ENCODE assay signal across 9 cellular contexts in the genomic region with DNA sequence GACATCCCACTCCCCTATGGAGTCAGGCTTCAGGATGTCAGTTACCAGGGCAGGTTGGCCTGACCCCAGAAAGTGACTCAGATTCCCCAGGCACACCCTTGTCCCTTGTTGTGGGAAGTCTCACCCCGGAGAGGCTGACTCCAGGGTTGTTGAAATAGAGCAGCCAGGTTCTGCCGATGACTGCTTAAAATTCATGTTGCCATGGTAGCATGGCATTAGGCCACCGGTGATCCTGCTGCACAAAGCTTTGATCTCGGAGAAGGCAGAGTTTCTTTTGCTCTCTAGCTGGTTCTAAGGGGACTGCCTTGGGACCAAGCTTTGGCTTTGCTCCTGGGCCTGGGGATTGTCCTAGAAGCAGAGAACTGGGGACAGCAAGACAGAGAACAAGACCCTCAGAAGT.
DNase-seq lines count a peak whose midpoint lies in the region; ATAC-seq and TF ChIP-seq lines count a peak whose summit lies in the region.
"Had no signal": no experiment of that assay in that cellular context is flagged by ENCODE, and none has a peak within 500 bp of the region (broad histone marks: within the 10 kb centered on the region; RNA-seq: fewer than 3 reads in every experiment).

No MANE protein-coding gene starts in this region.

- H3K4me3 Mint-ChIP-seq in HFFc6, result no peak overlapping the region

- TF ChIP-seq POLR2A in adrenal gland (IDR thresholded peaks at IDR 0.05), result no peak

- 0 to 9% (median 7%) methylated on average over 4 of the region's 4 CpGs; no CpG with 5 or more reads in 1 of the 4 donors for WGBS in adrenal gland, 4 donors

- intact Hi-C loops in adrenal gland (cut with DNase I), result no loop called here

- peaks cover 21% of the 10 kb centered on the region for H3K27me3 Mint-ChIP-seq in HFFc6 (ENCODE audit: insufficient read depth)

- no peaks in the 10 kb centered on the region for H3K4me1 ChIP-seq in adrenal gland (replicated peaks in 1 of 2)
- H3K4me1 ChIP-seq: body of pancreas had no signal

- H3K36me3 ChIP-seq in adrenal gland (replicated peaks in 1 of 2), result no peaks in the 10 kb centered on the region

- TF ChIP-seq CTCF in HFFc6 (IDR thresholded peaks at IDR 0.05), result no peak
- no peak for TF ChIP-seq CTCF in adrenal gland (IDR thresholded peaks at IDR 0.05)

- ATAC-seq in GM18873 (IDR thresholded peaks at IDR 0.05; ENCODE audit: low FRiP score, unreplicated experiment) (no peak), HG03439 (IDR thresholded peaks at IDR 0.05; ENCODE audit: unreplicated experiment) (no peak)
- ATAC-seq: body of pancreas had no signal

- H3K27me3 ChIP-seq in adrenal gland, result no peaks in the 10 kb centered on the region
- H3K27me3 ChIP-seq: body of pancreas had no signal

- H3K36me3 Mint-ChIP-seq in HFFc6 (ENCODE audit: low read depth), result no peaks in the 10 kb centered on the region

- DNase-seq in Ammon's horn (ENCODE audit: low spot score), result peak; percentile 72
- peak; percentile 41 for DNase-seq in HFFc6
- DNase-seq in adrenal gland, result peak; percentile 31 to 90 (median 71)
- peak; percentile 82 for DNase-seq in kidney tubule cell (ENCODE audit: low spot score)
- no peak for DNase-seq in GDM1 (lab: John Stamatoyannopoulos, UW)
- no peak for DNase-seq in NOMO-1 treated with DMSO at 0.1 percent for 48 hours (lab: John Stamatoyannopoulos, UW; ENCODE audit: unreplicated experiment)

- no peak overlapping the region for H3K4me3 ChIP-seq in adrenal gland
- H3K4me3 ChIP-seq: body of pancreas had no signal

- H3K9me3 ChIP-seq in adrenal gland (replicated peaks in 1 of 3), result no peaks in the 10 kb centered on the region
- H3K9me3 ChIP-seq: body of pancreas had no signal

- no peak overlapping the region for H3K27ac Mint-ChIP-seq in HFFc6

- peaks cover 10% of the 10 kb centered on the region for H3K4me1 Mint-ChIP-seq in HFFc6 (ENCODE audit: low read depth)

- H3K9me3 Mint-ChIP-seq in HFFc6, result no peaks in the 10 kb centered on the region

- H3K27ac ChIP-seq in adrenal gland, result no peak overlapping the region
- H3K27ac ChIP-seq: body of pancreas had no signal

Comparison
In these comparisons a context has a peak if more than half of its experiments do, and no peak if none do; other contexts are left out.
1. DNase-seq: peak in Ammon's horn (single experiment), HFFc6 (single experiment), adrenal gland (7 of 7) and kidney tubule cell (single experiment); none in GDM1 (single experiment) and NOMO-1 treated with DMSO at 0.1 percent for 48 hours (single experiment).